8 cellular contexts compared by ENCODE assay signal in genomic region chrX:100643943-100644587, GRCh38. TPM values are rescaled to one million over a fixed set of nuclear protein-coding genes. Genes with fewer than 3 reads are reported as not detected.
DNase-seq lines count a peak whose midpoint lies in the region; ATAC-seq and TF ChIP-seq lines count a peak whose summit lies in the region.

A gene with protein sequence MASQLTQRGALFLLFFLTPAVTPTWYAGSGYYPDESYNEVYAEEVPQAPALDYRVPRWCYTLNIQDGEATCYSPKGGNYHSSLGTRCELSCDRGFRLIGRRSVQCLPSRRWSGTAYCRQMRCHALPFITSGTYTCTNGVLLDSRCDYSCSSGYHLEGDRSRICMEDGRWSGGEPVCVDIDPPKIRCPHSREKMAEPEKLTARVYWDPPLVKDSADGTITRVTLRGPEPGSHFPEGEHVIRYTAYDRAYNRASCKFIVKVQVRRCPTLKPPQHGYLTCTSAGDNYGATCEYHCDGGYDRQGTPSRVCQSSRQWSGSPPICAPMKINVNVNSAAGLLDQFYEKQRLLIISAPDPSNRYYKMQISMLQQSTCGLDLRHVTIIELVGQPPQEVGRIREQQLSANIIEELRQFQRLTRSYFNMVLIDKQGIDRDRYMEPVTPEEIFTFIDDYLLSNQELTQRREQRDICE (plus strand): TSS chrX:100644199. CDS start chrX:100646323, 2,124 bp downstream.

- H3K9me3 Mint-ChIP-seq in mesothelial cell of epicardium, result peaks cover 23% of the 10 kb centered on the region

- H3K4me2 ChIP-seq in mesendoderm (ENCODE audit: low read length), result no peak within 1 kb of the TSS

- no peaks in the 10 kb centered on the region for H3K79me2 ChIP-seq in mesendoderm (ENCODE audit: control insufficient read depth, insufficient read depth, low read length)

- no peak within 1 kb of the TSS for H3K9ac ChIP-seq in mesendoderm (ENCODE audit: low read length)

- H2BK120ac ChIP-seq in mesendoderm (ENCODE audit: low read depth, low read length), result no peak within 1 kb of the TSS

- H2BK5ac ChIP-seq in mesendoderm (ENCODE audit: low read length), result no peak within 1 kb of the TSS

- H3K4me3 ChIP-seq in AG09309 (ENCODE audit: control insufficient read depth, low read depth, low read length) (peak within 1 kb of the TSS; percentile 38), breast epithelium (peak within 1 kb of the TSS; percentile 34 to 59 (median 34)), mesendoderm (ENCODE audit: low read length) (no peak within 1 kb of the TSS)

- intact Hi-C loops in breast epithelium (cut with DNase I; ENCODE audit: low total_unique reads), result no loop called here

- H3K4me1 ChIP-seq in breast epithelium (no peaks in the 10 kb centered on the region), mesendoderm (ENCODE audit: control insufficient read depth, low read depth, low read length) (no peaks in the 10 kb centered on the region)

- DNase-seq in AG09309 (ENCODE audit: low read depth) (peak; percentile 67), HS-27A (ENCODE audit: low read depth) (peak; percentile 50), breast epithelium (ENCODE audit: low spot score in 2 of 2) (peak in 1 of 2 donors; percentile 32), mesothelial cell of epicardium (ENCODE audit: low spot score in 2 of 2, unreplicated experiment in 2 of 2) (no peak), epidermal melanocyte (ENCODE audit: insufficient read length, low spot score) (no peak), mesendoderm (no peak)

- H3K27ac Mint-ChIP-seq in mesothelial cell of epicardium, result peak within 1 kb of the TSS; percentile 93

- H2BK15ac ChIP-seq in mesendoderm (replicated peaks; ENCODE audit: low read depth), result no peak within 1 kb of the TSS

- no peak for TF ChIP-seq POLR2A in breast epithelium (IDR thresholded peaks at IDR 0.05)

- H3K4me3 Mint-ChIP-seq in mesothelial cell of epicardium, result peak within 1 kb of the TSS; percentile 51

- H3K36me3 ChIP-seq in breast epithelium (no peaks in the 10 kb centered on the region), mesendoderm (ENCODE audit: control insufficient read depth, insufficient read depth, low read length) (no peaks in the 10 kb centered on the region)

- H3K79me1 ChIP-seq in mesendoderm (ENCODE audit: low read length), result no peaks in the 10 kb centered on the region

- H3K4ac ChIP-seq in mesendoderm (ENCODE audit: low read depth, low read length), result no peak within 1 kb of the TSS

- TF ChIP-seq CTCF in AG09309 (IDR thresholded peaks at IDR 0.05; ENCODE audit: control insufficient read depth, insufficient read depth, low read depth, low read length, missing control alignments) (no peak), breast epithelium (IDR thresholded peaks at IDR 0.05) (no peak), mesothelial cell of epicardium (IDR thresholded peaks at IDR 0.05; ENCODE audit: unreplicated experiment) (no peak)

- no peak within 1 kb of the TSS for H2AK5ac ChIP-seq in mesendoderm (ENCODE audit: low read length)

- H3K56ac ChIP-seq in mesendoderm (ENCODE audit: low read length), result no peak within 1 kb of the TSS

- H3K27me3 Mint-ChIP-seq in mesothelial cell of epicardium (ENCODE audit: low read depth), result no peaks in the 10 kb centered on the region

- H3K23ac ChIP-seq in mesendoderm (ENCODE audit: low read length), result no peak within 1 kb of the TSS

- WGBS in mesendoderm (ENCODE audit: extremely low coverage, insufficient coverage, low lambda C conversion rate), result no CpG with 5 or more reads among the region's 7 CpGs

- H3K4me1 Mint-ChIP-seq in mesothelial cell of epicardium, result peaks cover 60% of the 10 kb centered on the region

- H4K8ac ChIP-seq in mesendoderm (ENCODE audit: low read depth, low read length), result no peak within 1 kb of the TSS

- H3K27me3 ChIP-seq in breast epithelium (peaks cover 0 to 61% of the 10 kb centered on the region in 2 donors), mesendoderm (ENCODE audit: insufficient read depth, low read length, poor library complexity) (no peaks in the 10 kb centered on the region)

- no peak for ATAC-seq in HG02798 (IDR thresholded peaks at IDR 0.05; ENCODE audit: poor library complexity, unreplicated experiment)
- no peak for ATAC-seq in GM21423 (IDR thresholded peaks at IDR 0.05; ENCODE audit: unreplicated experiment)

- no peak within 1 kb of the TSS for H3K18ac ChIP-seq in mesendoderm (ENCODE audit: low read length)

- H4K5ac ChIP-seq in mesendoderm (ENCODE audit: low read length), result no peak within 1 kb of the TSS

- H3K27ac ChIP-seq in breast epithelium (peak within 1 kb of the TSS; percentile 69 to 79), mesendoderm (ENCODE audit: low read depth, low read length) (no peak within 1 kb of the TSS)

- no peaks in the 10 kb centered on the region for H3K36me3 Mint-ChIP-seq in mesothelial cell of epicardium

- H3K9me3 ChIP-seq in breast epithelium, result no peaks in the 10 kb centered on the region

RNA-seq across cellular contexts. Expression of the gene that starts here (rescaled TPM):
- total RNA-seq in breast epithelium (10 to 100 TPM; 15.2 to 61.0 (median 32.6) TPM), mesothelial cell of epicardium (13.7 to 16.2 TPM (median 15.1 TPM) in 3 replicates)
- polyA plus RNA-seq in mesendoderm (2013, experiment 1 of 2), result 0.10 TPM
- polyA plus RNA-seq in mesendoderm (2013, experiment 2 of 2), result 0.03 TPM

Comparison
In these comparisons a context has a peak if more than half of its experiments do, and no peak if none do; other contexts are left out.
1. DNase-seq: peak in AG09309 (single experiment) and HS-27A (single experiment); none in mesothelial cell of epicardium (0 of 2), epidermal melanocyte (single experiment) and mesendoderm (single experiment).